ENCODE assay signal across 21 cellular contexts in the genomic region with DNA sequence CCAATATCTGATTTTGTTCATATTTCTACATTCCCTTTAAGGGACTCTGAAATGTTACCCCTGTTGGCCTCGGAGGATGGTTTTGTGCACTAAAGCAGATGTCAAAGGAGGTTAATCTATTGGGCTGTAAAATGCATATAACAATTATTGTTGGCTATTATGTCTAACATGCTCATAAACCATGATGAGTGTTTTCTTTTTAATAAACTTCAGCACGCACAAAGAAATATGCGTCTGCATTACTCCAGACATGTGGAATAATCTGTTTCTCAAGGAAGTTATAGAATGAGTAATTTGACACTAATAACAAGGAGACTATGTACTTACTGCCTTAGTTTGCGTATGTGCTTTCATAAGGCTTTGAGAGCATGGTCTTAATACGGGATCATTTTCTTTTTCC.
"Had no signal": no experiment of that assay in that cellular context is flagged by ENCODE, and none has a peak within 500 bp of the region (broad histone marks: within the 10 kb centered on the region; RNA-seq: fewer than 3 reads in every experiment).

No MANE protein-coding gene starts in this region.

- H3K9me3 ChIP-seq: left ventricle myocardium inferior, neutrophil, right atrium auricular region, sigmoid colon, testis, transverse colon had no signal

- H3K27me3 ChIP-seq: dorsolateral prefrontal cortex, neutrophil, right atrium auricular region, sigmoid colon, testis, transverse colon had no signal

- H3K9me3 Mint-ChIP-seq: naive thymus-derived CD8-positive, alpha-beta T cell; stimulated activated naive B cell treated with anti-CD40 and anti-IgM and Interleukin-4, amounts not matched to agents 10 μg/mL and 1 μg/mL and 100 μg/mL, for 72 hours; stimulated activated naive CD8-positive, alpha-beta T cell treated with anti-CD3 and anti-CD28 coated beads, Interleukin-15, amount 100 ng/mL, for 72 hours had no signal

- H3K4me3 ChIP-seq: dorsolateral prefrontal cortex, left ventricle myocardium inferior, lung, right atrium auricular region, sigmoid colon, skin epidermis, testis, transverse colon had no signal

- DNase-seq: cortex of kidney; dorsolateral prefrontal cortex; effector CD8-positive, alpha-beta T cell; kidney; left cardiac atrium; left ventricle myocardium inferior; mesendoderm; naive thymus-derived CD8-positive, alpha-beta T cell; sigmoid colon; stimulated activated CD4-positive, alpha-beta T cell treated with anti-CD3 and anti-CD28 coated beads, Interleukin-2, amount 100 ng/mL, for 24 hours; stimulated activated CD4-positive, alpha-beta T cell treated with anti-CD3 and anti-CD28 coated beads, Interleukin-4, amount 100 ng/mL, for 4 hours; stimulated activated naive B cell treated with anti-CD40 and anti-IgM and Interleukin-4, amounts not matched to agents 10 μg/mL and 1 μg/mL and 100 μg/mL, for 72 hours; stimulated activated naive CD8-positive, alpha-beta T cell treated with anti-CD3 and anti-CD28 coated beads, Interleukin-15, amount 100 ng/mL, for 72 hours; testis; transverse colon had no signal

- H3K27ac ChIP-seq: left ventricle myocardium inferior, neutrophil, right atrium auricular region, sigmoid colon, skin epidermis, testis, transverse colon had no signal

- ATAC-seq: left cardiac atrium; naive thymus-derived CD8-positive, alpha-beta T cell; stimulated activated naive B cell treated with anti-CD40 and anti-IgM and Interleukin-4, amounts not matched to agents 10 μg/mL and 1 μg/mL and 100 μg/mL, for 72 hours; stimulated activated naive CD8-positive, alpha-beta T cell treated with anti-CD3 and anti-CD28 coated beads, Interleukin-15, amount 100 ng/mL, for 72 hours had no signal

- H3K27ac Mint-ChIP-seq: naive thymus-derived CD8-positive, alpha-beta T cell had no signal

- FAIRE-seq: endometrium, frontal cortex, kidney had no signal

- H3K4me3 Mint-ChIP-seq: naive thymus-derived CD8-positive, alpha-beta T cell; stimulated activated naive B cell treated with anti-CD40 and anti-IgM and Interleukin-4, amounts not matched to agents 10 μg/mL and 1 μg/mL and 100 μg/mL, for 72 hours; stimulated activated naive CD8-positive, alpha-beta T cell treated with anti-CD3 and anti-CD28 coated beads, Interleukin-15, amount 100 ng/mL, for 72 hours had no signal

- H3K4me1 ChIP-seq: testis, transverse colon had no signal

- H3K27me3 Mint-ChIP-seq: naive thymus-derived CD8-positive, alpha-beta T cell; stimulated activated naive B cell treated with anti-CD40 and anti-IgM and Interleukin-4, amounts not matched to agents 10 μg/mL and 1 μg/mL and 100 μg/mL, for 72 hours; stimulated activated naive CD8-positive, alpha-beta T cell treated with anti-CD3 and anti-CD28 coated beads, Interleukin-15, amount 100 ng/mL, for 72 hours had no signal
